11 cellular contexts compared by ENCODE assay signal in genomic region chr4:13047591-13047990, GRCh38.
"Had no signal": no experiment of that assay in that cellular context is flagged by ENCODE, and none has a peak within 500 bp of the region (broad histone marks: within the 10 kb centered on the region; RNA-seq: fewer than 3 reads in every experiment).

No MANE protein-coding gene starts in this region.

- H3K27ac ChIP-seq: HL-60, KMS-11 had no signal

- H3K4me3 ChIP-seq: GM23338 had no signal

- H3K4me2 ChIP-seq: GM23338, KMS-11 had no signal

- DNase-seq: H9, HCEC 1CT, IMR-90, Karpas-422, KBM-7 had no signal

- FAIRE-seq: H1, H54, HTR-8/SVneo had no signal

- H2AFZ ChIP-seq: GM23338 had no signal

- H3K9ac ChIP-seq: KMS-11 had no signal

- ATAC-seq: GM23338 had no signal
